22 cellular contexts compared by ENCODE assay signal in the genomic region with DNA sequence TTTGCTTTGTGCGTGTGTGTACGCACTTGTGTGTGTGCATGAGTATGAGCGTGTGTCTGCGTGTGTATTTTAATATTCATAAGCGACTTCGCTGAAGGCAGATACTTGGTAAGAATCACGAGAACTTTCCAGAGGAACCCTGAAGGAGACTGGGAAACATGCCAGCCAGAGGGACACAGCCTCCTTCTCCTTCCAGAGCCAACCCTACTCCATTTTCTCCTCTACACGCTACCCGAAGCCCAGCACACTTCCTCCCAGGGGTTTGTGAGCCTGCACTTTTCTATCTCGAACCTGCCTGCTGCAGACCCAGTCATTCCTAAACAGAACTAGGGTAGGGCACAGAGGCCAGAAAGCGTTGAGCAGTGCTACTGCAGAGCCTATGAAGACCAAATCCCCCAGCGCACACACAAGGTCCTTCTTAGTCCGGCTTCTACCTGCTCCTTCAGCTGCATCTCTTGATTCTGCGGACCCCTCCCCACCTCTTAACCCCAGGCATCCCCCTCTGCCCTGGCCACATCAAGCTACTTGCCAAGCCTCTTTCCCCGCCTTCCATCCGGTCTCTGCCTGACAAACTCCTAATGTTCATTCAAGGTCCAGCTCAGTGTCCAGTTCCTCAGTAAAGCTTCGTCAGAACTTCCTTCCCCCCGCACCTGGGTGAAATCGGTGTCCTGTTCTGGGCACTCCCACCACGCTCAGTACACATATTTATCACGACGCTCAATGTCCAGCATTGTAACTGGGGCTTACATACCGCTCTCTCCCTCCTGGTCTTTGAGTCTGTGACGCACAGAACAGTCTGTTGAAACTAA.
DNase-seq lines count a peak whose midpoint lies in the region; ATAC-seq and TF ChIP-seq lines count a peak whose summit lies in the region.
"Had no signal": no experiment of that assay in that cellular context is flagged by ENCODE, and none has a peak within 500 bp of the region (broad histone marks: within the 10 kb centered on the region; RNA-seq: fewer than 3 reads in every experiment).

No MANE protein-coding gene starts in this region.

- peaks cover 48 to 77% (median 59%) of the 10 kb centered on the region in 10 experiments for H3K4me1 ChIP-seq in BLaER1 treated with 17β-estradiol and CSF1 and Interleukin-3, amounts not matched to agents 10 nM and 100 nM
- H3K4me1 ChIP-seq in right atrium auricular region: peaks cover 0 to 55% of the 10 kb centered on the region in 2 donors
- H3K4me1 ChIP-seq in skeletal muscle tissue (ENCODE audit: control insufficient read depth in 3 of 3, insufficient read depth in 3 of 3, low read length in 3 of 3): peaks cover 32 to 38% (median 34%) of the 10 kb centered on the region in 3 donors

- H3K4me3 ChIP-seq in BLaER1 treated with 17β-estradiol and CSF1 and Interleukin-3, amounts not matched to agents 10 nM and 100 nM: no peak overlapping the region
- H3K4me3 ChIP-seq in right atrium auricular region: no peak overlapping the region
- no peak overlapping the region for H3K4me3 ChIP-seq in skeletal muscle tissue (ENCODE audit: low read length in 3 of 3)
- H3K4me3 ChIP-seq: body of pancreas, dorsolateral prefrontal cortex, MG63, prostate gland had no signal

- no peak for ATAC-seq in GM19452 (IDR thresholded peaks at IDR 0.05; ENCODE audit: unreplicated experiment)
- ATAC-seq: activated naive CD8-positive, alpha-beta T cell treated with anti-CD3 and anti-CD28 coated beads, Interleukin-2, amount 50 U/mL, for 24 hours; body of pancreas had no signal

- H3K36me3 ChIP-seq in BLaER1 treated with 17β-estradiol and CSF1 and Interleukin-3, amounts not matched to agents 10 nM and 100 nM: no peaks in the 10 kb centered on the region
- no peaks in the 10 kb centered on the region for H3K36me3 ChIP-seq in right atrium auricular region
- no peaks in the 10 kb centered on the region for H3K36me3 ChIP-seq in skeletal muscle tissue (ENCODE audit: control insufficient read depth in 3 of 3, insufficient read depth in 3 of 3, low read length in 3 of 3)
- H3K36me3 ChIP-seq: MG63, prostate gland had no signal

- H3K27ac ChIP-seq in BLaER1 treated with 17β-estradiol and CSF1 and Interleukin-3, amounts not matched to agents 10 nM and 100 nM: no peak overlapping the region
- H3K27ac ChIP-seq in right atrium auricular region (peak overlapping the region in 1 of 2 donors; percentile 33), skeletal muscle tissue (ENCODE audit: low read depth, low read length) (peak overlapping the region; percentile 44)
- H3K27ac ChIP-seq: body of pancreas, dorsolateral prefrontal cortex, prostate gland, RWPE1 had no signal

- no peaks in the 10 kb centered on the region for H4K20me1 ChIP-seq in BLaER1 treated with 17β-estradiol and CSF1 and Interleukin-3, amounts not matched to agents 10 nM and 100 nM

- H3K27me3 ChIP-seq in BLaER1 treated with 17β-estradiol and CSF1 and Interleukin-3, amounts not matched to agents 10 nM and 100 nM: no peaks in the 10 kb centered on the region
- H3K27me3 ChIP-seq in right atrium auricular region: no peaks in the 10 kb centered on the region
- no peaks in the 10 kb centered on the region for H3K27me3 ChIP-seq in skeletal muscle tissue (ENCODE audit: control insufficient read depth in 3 of 3, insufficient read depth in 3 of 3, low read length in 3 of 3)
- H3K27me3 ChIP-seq: body of pancreas, MG63 had no signal

- DNase-seq in ecto neural progenitor cell (ENCODE audit: low spot score) (peak; percentile 36), right atrium auricular region (ENCODE audit: low spot score) (peak; percentile 60), NCI-H1092 (lab: John Stamatoyannopoulos, UW) (no peak)
- no peak for DNase-seq in activated T-cell treated with anti-CD3 and anti-CD28 coated beads, Interleukin-2, amount 50 U/mL, for 1 hour
- DNase-seq: ACHN; activated naive CD8-positive, alpha-beta T cell treated with anti-CD3 and anti-CD28 coated beads, Interleukin-2, amount 50 U/mL, for 24 hours; activated T-cell treated with anti-CD3 and anti-CD28 coated beads, Interleukin-2, amount 50 U/mL, for 24 hours; cerebellar nuclear complex; dorsolateral prefrontal cortex; KG1; MG63; NCI-H1417; NCI-H2029 treated with DMSO at 0.1 percent for 48 hours; NCI-H774; SK-N-SH; stimulated activated naive CD4-positive, alpha-beta T cell had no signal

- peaks cover 0 to 8% (median under 1%) of the 10 kb centered on the region in 11 experiments; a peak in 8 of 22 replicates for H3K9me3 ChIP-seq in BLaER1 treated with 17β-estradiol and CSF1 and Interleukin-3, amounts not matched to agents 10 nM and 100 nM (replicated peaks in 1 of 11)
- H3K9me3 ChIP-seq in right atrium auricular region (no peaks in the 10 kb centered on the region), skeletal muscle tissue (ENCODE audit: control insufficient read depth in 3 of 3, low read length in 3 of 3) (no peaks in the 10 kb centered on the region)
- H3K9me3 ChIP-seq: body of pancreas, MG63, prostate gland, SK-N-SH had no signal

- no peak overlapping the region for H3K9ac ChIP-seq in BLaER1 treated with 17β-estradiol and CSF1 and Interleukin-3, amounts not matched to agents 10 nM and 100 nM
- no peak overlapping the region for H3K9ac ChIP-seq in skeletal muscle tissue (ENCODE audit: low read depth in 1 of 3, low read length in 3 of 3)
- H3K9ac ChIP-seq: SK-N-SH had no signal

- peak overlapping the region in 7 of 11 experiments; percentile 0 to 24 (median 9); a peak in 6 of 22 replicates for H3K4me2 ChIP-seq in BLaER1 treated with 17β-estradiol and CSF1 and Interleukin-3, amounts not matched to agents 10 nM and 100 nM
- H3K4me2 ChIP-seq: SK-N-SH had no signal

- no peak for TF ChIP-seq CTCF in right atrium auricular region (IDR thresholded peaks at IDR 0.05)

Comparison
In these comparisons a context has a peak if more than half of its experiments do, and no peak if none do; other contexts are left out.
1. DNase-seq: peak in ecto neural progenitor cell (single experiment) and right atrium auricular region (single experiment); none in NCI-H1092 (single experiment) and activated T-cell treated with anti-CD3 and anti-CD28 coated beads, Interleukin-2, amount 50 U/mL, for 1 hour (single experiment).